Comparison of ENCODE assay signal across 12 cellular contexts in the genomic region with DNA sequence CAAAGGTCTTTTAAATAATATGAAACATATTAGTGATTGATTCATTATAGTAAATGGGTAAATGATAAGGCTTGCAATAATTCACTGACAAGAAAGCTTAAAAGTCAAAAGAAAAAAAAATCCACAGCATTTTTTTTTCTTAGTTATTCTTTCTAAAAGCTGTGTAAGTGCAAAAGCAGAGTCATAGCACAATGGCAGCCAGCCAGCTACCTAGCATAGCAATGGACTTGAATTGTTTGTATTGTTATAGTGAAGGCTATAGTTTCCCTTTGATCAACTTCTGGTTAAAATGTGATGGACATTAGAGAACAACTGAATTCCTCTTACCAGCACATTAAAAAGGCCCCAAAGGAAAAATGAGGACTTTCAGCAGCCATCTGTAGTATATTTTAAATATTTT.
DNase-seq lines count a peak whose midpoint lies in the region; TF ChIP-seq lines count a peak whose summit lies in the region.
"Had no signal": no experiment of that assay in that cellular context is flagged by ENCODE, and none has a peak within 500 bp of the region (broad histone marks: within the 10 kb centered on the region; RNA-seq: fewer than 3 reads in every experiment).

No MANE protein-coding gene starts in this region.

- H3K27me3 ChIP-seq in breast epithelium = no peaks in the 10 kb centered on the region
- H3K27me3 ChIP-seq in left ventricle myocardium inferior (ENCODE audit: low read depth) = no peaks in the 10 kb centered on the region
- no peaks in the 10 kb centered on the region for H3K27me3 ChIP-seq in thyroid gland
- H3K27me3 ChIP-seq in suprapubic skin = no peaks in the 10 kb centered on the region
- H3K27me3 ChIP-seq in neuronal stem cell (ENCODE audit: control insufficient read depth in 3 of 3, insufficient read depth in 3 of 3, low read depth in 1 of 3, low read length in 3 of 3) = no peaks in the 10 kb centered on the region
- H3K27me3 ChIP-seq: BLaER1 treated with 17β-estradiol and CSF1 and Interleukin-3, amounts not matched to agents 10 nM and 100 nM had no signal

- peak overlapping the region; percentile 36 for H3K27ac Mint-ChIP-seq in MCF 10A (ENCODE audit: low read depth, unreplicated experiment)
- no peak overlapping the region for H3K27ac Mint-ChIP-seq in activated CD4-positive, alpha-beta memory T cell treated with anti-CD3 and anti-CD28 coated beads, Interleukin-2, amount 10 ng/mL, durations not matched to agents 7 days and 5 days

- H3K9me3 Mint-ChIP-seq in MCF 10A (ENCODE audit: unreplicated experiment) = no peaks in the 10 kb centered on the region
- H3K9me3 Mint-ChIP-seq in activated CD4-positive, alpha-beta memory T cell treated with anti-CD3 and anti-CD28 coated beads, Interleukin-2, amount 10 ng/mL, durations not matched to agents 7 days and 5 days = no peaks in the 10 kb centered on the region

- no peak overlapping the region for H2AK5ac ChIP-seq in neuronal stem cell (ENCODE audit: low read depth, low read length)

- H4K8ac ChIP-seq in neuronal stem cell (ENCODE audit: low read depth, low read length) = no peak overlapping the region

- in situ Hi-C loops in astrocyte of the cerebellum (cut with HindIII; ENCODE audit: low sequenced_read_pairs) = no loop called here

- no peak for TF ChIP-seq EP300 in suprapubic skin (IDR thresholded peaks at IDR 0.05)

- no TSS peak for BruUV-seq in MCF 10A (replicated peaks; lab: Mats Ljungman, UMichigan)

- H3K27ac ChIP-seq in breast epithelium = no peak overlapping the region
- H3K27ac ChIP-seq in left ventricle myocardium inferior (replicated peaks) = no peak overlapping the region
- no peak overlapping the region for H3K27ac ChIP-seq in thyroid gland
- no peak overlapping the region for H3K27ac ChIP-seq in suprapubic skin
- H3K27ac ChIP-seq in neuronal stem cell (replicated peaks; ENCODE audit: low read length) = no peak overlapping the region
- H3K27ac ChIP-seq: BLaER1 treated with 17β-estradiol and CSF1 and Interleukin-3, amounts not matched to agents 10 nM and 100 nM; parathyroid adenoma had no signal

- no peaks in the 10 kb centered on the region for H3K79me1 ChIP-seq in neuronal stem cell (ENCODE audit: low read depth, low read length)

- H3K4me3 Mint-ChIP-seq in MCF 10A (ENCODE audit: unreplicated experiment) = no peak overlapping the region
- no peak overlapping the region for H3K4me3 Mint-ChIP-seq in activated CD4-positive, alpha-beta memory T cell treated with anti-CD3 and anti-CD28 coated beads, Interleukin-2, amount 10 ng/mL, durations not matched to agents 7 days and 5 days
- H3K4me3 Mint-ChIP-seq: central memory CD8-positive, alpha-beta T cell had no signal

- intact Hi-C loops in MCF 10A (cut with micrococcal nuclease) = no loop called here
- intact Hi-C loops in breast epithelium (cut with DNase I; ENCODE audit: low total_unique reads) = no loop called here
- intact Hi-C loops in left ventricle myocardium inferior (cut with micrococcal nuclease) = no loop called here
- intact Hi-C loops in thyroid gland (cut with DNase I) = no loop called here

- TF ChIP-seq CTCF in MCF 10A (IDR thresholded peaks at IDR 0.05; ENCODE audit: unreplicated experiment) (no peak), breast epithelium (IDR thresholded peaks at IDR 0.05) (no peak), astrocyte of the cerebellum (IDR thresholded peaks at IDR 0.05; ENCODE audit: low read depth, low read length, missing control alignments) (no peak), left ventricle myocardium inferior (IDR thresholded peaks at IDR 0.05; ENCODE audit: borderline replicate concordance) (no peak), thyroid gland (IDR thresholded peaks at IDR 0.05) (no peak), suprapubic skin (IDR thresholded peaks at IDR 0.05) (no peak)

- H2BK120ac ChIP-seq in neuronal stem cell (ENCODE audit: low read depth, low read length) = no peak overlapping the region

- no peak overlapping the region for H3K4ac ChIP-seq in neuronal stem cell (ENCODE audit: low read length)

- H3K18ac ChIP-seq in neuronal stem cell (ENCODE audit: low read length) = no peak overlapping the region

- POLR2A ChIA-PET in MCF 10A (lab: Yijun Ruan, JAX) = no interaction called here
- POLR2A ChIA-PET in activated CD4-positive, alpha-beta memory T cell treated with anti-CD3 and anti-CD28 coated beads, Interleukin-2, amount 10 ng/mL, durations not matched to agents 7 days and 5 days (lab: Charles Lee) = no interaction called here

- H3K36me3 Mint-ChIP-seq in MCF 10A (ENCODE audit: insufficient read depth, unreplicated experiment) = no peaks in the 10 kb centered on the region
- no peaks in the 10 kb centered on the region for H3K36me3 Mint-ChIP-seq in activated CD4-positive, alpha-beta memory T cell treated with anti-CD3 and anti-CD28 coated beads, Interleukin-2, amount 10 ng/mL, durations not matched to agents 7 days and 5 days (ENCODE audit: low read depth)

- no peak overlapping the region for H4K91ac ChIP-seq in neuronal stem cell (ENCODE audit: low read depth, low read length, poor library complexity)

- no peak overlapping the region for H2BK12ac ChIP-seq in neuronal stem cell (ENCODE audit: low read length)

- H3K4me1 Mint-ChIP-seq in MCF 10A (ENCODE audit: insufficient read depth, unreplicated experiment) = peaks cover 11% of the 10 kb centered on the region
- H3K4me1 Mint-ChIP-seq in activated CD4-positive, alpha-beta memory T cell treated with anti-CD3 and anti-CD28 coated beads, Interleukin-2, amount 10 ng/mL, durations not matched to agents 7 days and 5 days = no peaks in the 10 kb centered on the region
- H3K4me1 Mint-ChIP-seq: central memory CD8-positive, alpha-beta T cell had no signal

- CTCF ChIA-PET in MCF 10A (lab: Yijun Ruan, JAX) = interaction anchor here (0.6 kb wide), 1 partner anchor 1825 kb away, joined by 4 read pairs; no protein-coding TSS in a partner anchor
- CTCF ChIA-PET in activated CD4-positive, alpha-beta memory T cell treated with anti-CD3 and anti-CD28 coated beads, Interleukin-2, amount 10 ng/mL, durations not matched to agents 7 days and 5 days (lab: Charles Lee) = no interaction called here

- DNase-seq in MCF 10A (ENCODE audit: unreplicated experiment) (peak; percentile 60), breast epithelium (ENCODE audit: low spot score in 2 of 2) (no peak), astrocyte of the cerebellum (ENCODE audit: low read depth) (peak; percentile 80), left ventricle myocardium inferior (peak; percentile 18), thyroid gland (peak; percentile 33 to 56), suprapubic skin (ENCODE audit: low spot score in 2 of 2) (no peak), neuronal stem cell (ENCODE audit: low spot score) (no peak)
- no peak for DNase-seq in activated CD4-positive, alpha-beta memory T cell treated with anti-CD3 and anti-CD28 coated beads, Interleukin-2, amount 10 ng/mL, durations not matched to agents 7 days and 5 days
- DNase-seq: activated T-cell treated with anti-CD3 and anti-CD28 coated beads, Interleukin-2, amount 50 U/mL, for 1 hour had no signal

- no peak overlapping the region for H3K23ac ChIP-seq in neuronal stem cell (ENCODE audit: low read depth, low read length, poor library complexity)

- H3K4me3 ChIP-seq in breast epithelium (no peak overlapping the region), astrocyte of the cerebellum (ENCODE audit: low read depth, low read length) (no peak overlapping the region), left ventricle myocardium inferior (no peak overlapping the region), thyroid gland (replicated peaks in 1 of 3) (no peak overlapping the region), suprapubic skin (no peak overlapping the region), neuronal stem cell (ENCODE audit: low read length in 2 of 2) (no peak overlapping the region)
- H3K4me3 ChIP-seq: BLaER1 treated with 17β-estradiol and CSF1 and Interleukin-3, amounts not matched to agents 10 nM and 100 nM had no signal

- no peak overlapping the region for H3K14ac ChIP-seq in neuronal stem cell (ENCODE audit: low read length)

- no peak overlapping the region for H3K4me2 ChIP-seq in neuronal stem cell (ENCODE audit: insufficient read depth, low read length, poor library complexity, severe bottlenecking)
- H3K4me2 ChIP-seq: BLaER1 treated with 17β-estradiol and CSF1 and Interleukin-3, amounts not matched to agents 10 nM and 100 nM had no signal

- no peak overlapping the region for H2BK5ac ChIP-seq in neuronal stem cell (ENCODE audit: low read length)

- H3K9ac ChIP-seq in neuronal stem cell (ENCODE audit: low read depth, low read length, poor library complexity) = no peak overlapping the region
- H3K9ac ChIP-seq: BLaER1 treated with 17β-estradiol and CSF1 and Interleukin-3, amounts not matched to agents 10 nM and 100 nM; parathyroid adenoma had no signal

- no peak overlapping the region for H2AFZ ChIP-seq in neuronal stem cell (ENCODE audit: low read length)
- H2AFZ ChIP-seq: parathyroid adenoma had no signal

- TF ChIP-seq POLR2A in breast epithelium (IDR thresholded peaks at IDR 0.05) (no peak), thyroid gland (IDR thresholded peaks at IDR 0.05) (no peak), suprapubic skin (IDR thresholded peaks at IDR 0.05) (no peak)

- no peak overlapping the region for H2BK15ac ChIP-seq in neuronal stem cell (ENCODE audit: low read length)

- H3K27me3 Mint-ChIP-seq in MCF 10A (ENCODE audit: insufficient read depth, unreplicated experiment) = no peaks in the 10 kb centered on the region
- H3K27me3 Mint-ChIP-seq in activated CD4-positive, alpha-beta memory T cell treated with anti-CD3 and anti-CD28 coated beads, Interleukin-2, amount 10 ng/mL, durations not matched to agents 7 days and 5 days = no peaks in the 10 kb centered on the region
- H3K27me3 Mint-ChIP-seq: central memory CD8-positive, alpha-beta T cell had no signal

- H3K9me3 ChIP-seq in breast epithelium (no peaks in the 10 kb centered on the region), left ventricle myocardium inferior (replicated peaks) (no peaks in the 10 kb centered on the region), thyroid gland (no peaks in the 10 kb centered on the region), suprapubic skin (no peaks in the 10 kb centered on the region), neuronal stem cell (replicated peaks in 1 of 2; ENCODE audit: control insufficient read depth in 2 of 2, insufficient read depth in 1 of 2, low read depth in 1 of 2, low read length in 2 of 2) (no peaks in the 10 kb centered on the region)
- H3K9me3 ChIP-seq: BLaER1 treated with 17β-estradiol and CSF1 and Interleukin-3, amounts not matched to agents 10 nM and 100 nM had no signal

- H3K36me3 ChIP-seq in breast epithelium = no peaks in the 10 kb centered on the region
- H3K36me3 ChIP-seq in left ventricle myocardium inferior = no peaks in the 10 kb centered on the region
- H3K36me3 ChIP-seq in thyroid gland = no peaks in the 10 kb centered on the region
- H3K36me3 ChIP-seq in suprapubic skin = no peaks in the 10 kb centered on the region
- H3K36me3 ChIP-seq in neuronal stem cell (replicated peaks in 1 of 2; ENCODE audit: control insufficient read depth in 2 of 2, insufficient read depth in 2 of 2, low read length in 2 of 2) = no peaks in the 10 kb centered on the region
- H3K36me3 ChIP-seq: BLaER1 treated with 17β-estradiol and CSF1 and Interleukin-3, amounts not matched to agents 10 nM and 100 nM had no signal

- no peaks in the 10 kb centered on the region for H3K4me1 ChIP-seq in breast epithelium
- no peaks in the 10 kb centered on the region for H3K4me1 ChIP-seq in left ventricle myocardium inferior
- H3K4me1 ChIP-seq in thyroid gland = no peaks in the 10 kb centered on the region
- no peaks in the 10 kb centered on the region for H3K4me1 ChIP-seq in suprapubic skin
- H3K4me1 ChIP-seq in neuronal stem cell (ENCODE audit: control insufficient read depth in 2 of 2, insufficient read depth in 1 of 2, low read depth in 1 of 2, low read length in 2 of 2) = peaks cover 0 to 10% of the 10 kb centered on the region in 2 donors
- H3K4me1 ChIP-seq: BLaER1 treated with 17β-estradiol and CSF1 and Interleukin-3, amounts not matched to agents 10 nM and 100 nM had no signal

Comparison
In these comparisons a context has a peak if more than half of its experiments do, and no peak if none do; other contexts are left out.
1. DNase-seq: peak in MCF 10A (single experiment), astrocyte of the cerebellum (single experiment), left ventricle myocardium inferior (single experiment) and thyroid gland (2 of 2); none in breast epithelium (0 of 2), suprapubic skin (0 of 2), activated CD4-positive, alpha-beta memory T cell treated with anti-CD3 and anti-CD28 coated beads, Interleukin-2, amount 10 ng/mL, durations not matched to agents 7 days and 5 days (single experiment) and neuronal stem cell (single experiment).